ENCODE assay signal across 8 cellular contexts in genomic region chr2:40451926-40452605, GRCh38. TPM values are rescaled to one million over a fixed set of nuclear protein-coding genes. Genes with fewer than 3 reads are reported as not detected.
DNase-seq lines count a peak whose midpoint lies in the region; ATAC-seq and TF ChIP-seq lines count a peak whose summit lies in the region.

TSS of gene SLC8A1 (minus strand) at chr2:40452090.

- POLR2A ChIA-PET in IMR-90 (lab: Charles Lee; ENCODE audit: unreplicated experiment), result interaction anchor here (1.5 kb wide), 1 partner anchor 89 kb away, joined by 3 read pairs; no protein-coding TSS in a partner anchor
- POLR2A ChIA-PET in activated CD8-positive, alpha-beta T cell treated with anti-CD3 and anti-CD28 coated beads for 36 hours (lab: Charles Lee), result no interaction called here

- H3K27ac Mint-ChIP-seq in activated CD8-positive, alpha-beta T cell treated with anti-CD3 and anti-CD28 coated beads for 36 hours, result no peak within 1 kb of the TSS
- peak within 1 kb of the TSS; percentile 54 for H3K27ac Mint-ChIP-seq in glutamatergic neuron (ENCODE audit: unreplicated experiment)

- peak within 1 kb of the TSS; percentile 90 for H2AFZ ChIP-seq in IMR-90 (replicated peaks; ENCODE audit: low read length, poor library complexity)

- no peak for TF ChIP-seq POLR2A in IMR-90 (IDR thresholded peaks at IDR 0.05; ENCODE audit: low read depth, low read length)

- peak within 1 kb of the TSS; percentile 95 for H3K14ac ChIP-seq in IMR-90 (replicated peaks; ENCODE audit: low read depth, low read length)

- peak within 1 kb of the TSS; percentile 96 for H3K4ac ChIP-seq in IMR-90 (ENCODE audit: low read depth, low read length)

- H2BK5ac ChIP-seq in IMR-90 (ENCODE audit: low read depth, low read length, poor library complexity, severe bottlenecking), result peak within 1 kb of the TSS; percentile 85

- peak within 1 kb of the TSS; percentile 58 to 77 for H4K8ac ChIP-seq in IMR-90 (ENCODE audit: low read depth in 2 of 2, low read length in 2 of 2)

- dilution Hi-C loops in IMR-90 (cut with HindIII; ENCODE audit: low sequenced_read_pairs, unreplicated experiment), result no loop called here

- peak within 1 kb of the TSS; percentile 94; the same call in 2 of the 3 replicates for H2BK15ac ChIP-seq in IMR-90 (ENCODE audit: low read depth, low read length)

- H3K4me1 ChIP-seq in IMR-90 (ENCODE audit: control insufficient read depth, insufficient read depth, low read length), result peaks cover 2% of the 10 kb centered on the region

- no peaks in the 10 kb centered on the region for H3K9me1 ChIP-seq in IMR-90 (ENCODE audit: insufficient read depth, low read length)

- peak within 1 kb of the TSS; percentile 83 for H2AK9ac ChIP-seq in IMR-90 (replicated peaks; ENCODE audit: low read depth, low read length, poor library complexity)

- peak within 1 kb of the TSS; percentile 90 for H3K18ac ChIP-seq in IMR-90 (ENCODE audit: low read depth, low read length)

- H3K27me3 Mint-ChIP-seq in activated CD8-positive, alpha-beta T cell treated with anti-CD3 and anti-CD28 coated beads for 36 hours, result peaks cover 35% of the 10 kb centered on the region
- peaks cover 14% of the 10 kb centered on the region for H3K27me3 Mint-ChIP-seq in glutamatergic neuron (ENCODE audit: unreplicated experiment)

- TF ChIP-seq RAD21 in IMR-90 (IDR thresholded peaks at IDR 0.05; ENCODE audit: low read length), result no peak

- H3K56ac ChIP-seq in IMR-90 (ENCODE audit: extremely low read depth, insufficient read depth, low read length), result peak within 1 kb of the TSS; percentile 94

- peak within 1 kb of the TSS; percentile 61 for H2BK20ac ChIP-seq in IMR-90 (ENCODE audit: low read depth, low read length)

- intact Hi-C loops in IMR-90 (cut with micrococcal nuclease), result loop anchor here (1.0 to 10.0 kb wide), 5 partner anchors 208 to 539 kb away; no protein-coding TSS in a partner anchor
- intact Hi-C loops in activated CD8-positive, alpha-beta T cell treated with anti-CD3 and anti-CD28 coated beads for 36 hours (cut with micrococcal nuclease), result loop anchor here (10.0 kb wide), 1 partner anchor 537 kb away; no protein-coding TSS in a partner anchor

- H4K5ac ChIP-seq in IMR-90 (ENCODE audit: low read depth, low read length), result peak within 1 kb of the TSS; percentile 78

- no peaks in the 10 kb centered on the region for H3K27me3 ChIP-seq in IMR-90 (ENCODE audit: control insufficient read depth, insufficient read depth, low read length)

- H3K9ac ChIP-seq in IMR-90 (ENCODE audit: low read depth, low read length), result peak within 1 kb of the TSS; percentile 95

- H4K20me1 ChIP-seq in IMR-90 (ENCODE audit: insufficient read depth, low read length), result no peaks in the 10 kb centered on the region

- peak within 1 kb of the TSS; percentile 96 for H3K4me3 ChIP-seq in IMR-90 (ENCODE audit: insufficient read depth, low read depth, low read length)

- ATAC-seq in IMR-90 (ENCODE audit: low read depth) (peak; percentile 71), omental fat pad (ENCODE audit: low FRiP score) (peak; percentile 71), HG03135 (IDR thresholded peaks at IDR 0.05; ENCODE audit: unreplicated experiment) (no peak)
- peak; percentile 51 for ATAC-seq in activated CD8-positive, alpha-beta T cell treated with anti-CD3 and anti-CD28 coated beads for 36 hours

- H3K4me3 Mint-ChIP-seq in activated CD8-positive, alpha-beta T cell treated with anti-CD3 and anti-CD28 coated beads for 36 hours, result peak within 1 kb of the TSS; percentile 71
- peak within 1 kb of the TSS; percentile 95 for H3K4me3 Mint-ChIP-seq in glutamatergic neuron (ENCODE audit: unreplicated experiment)

- H3K36me3 Mint-ChIP-seq in activated CD8-positive, alpha-beta T cell treated with anti-CD3 and anti-CD28 coated beads for 36 hours (ENCODE audit: low read depth), result no peaks in the 10 kb centered on the region
- H3K36me3 Mint-ChIP-seq in glutamatergic neuron (ENCODE audit: unreplicated experiment), result peaks cover 6% of the 10 kb centered on the region

- CTCF ChIA-PET in IMR-90 (lab: Yijun Ruan, JAX), result no interaction called here
- CTCF ChIA-PET in activated CD8-positive, alpha-beta T cell treated with anti-CD3 and anti-CD28 coated beads for 36 hours (lab: Charles Lee), result interaction anchor here (0.6 to 1.0 kb wide), 2 partner anchors 103 to 985 kb away, joined by 3 to 5 read pairs; no protein-coding TSS in a partner anchor

- in situ Hi-C loops in IMR-90 (cut with MboI; ENCODE audit: low sequenced_read_pairs), result loop anchor here (10.0 kb wide), 1 partner anchor 547 kb away; no protein-coding TSS in a partner anchor

- peaks cover 23% of the 10 kb centered on the region for H3K4me1 Mint-ChIP-seq in activated CD8-positive, alpha-beta T cell treated with anti-CD3 and anti-CD28 coated beads for 36 hours (ENCODE audit: low read depth)
- H3K4me1 Mint-ChIP-seq in glutamatergic neuron (ENCODE audit: low read depth, unreplicated experiment), result peaks cover 13% of the 10 kb centered on the region

- H4K91ac ChIP-seq in IMR-90 (ENCODE audit: insufficient read depth, low read depth, low read length), result peak within 1 kb of the TSS; percentile 75

- no peaks in the 10 kb centered on the region for H3K9me3 Mint-ChIP-seq in activated CD8-positive, alpha-beta T cell treated with anti-CD3 and anti-CD28 coated beads for 36 hours
- peaks cover 4% of the 10 kb centered on the region for H3K9me3 Mint-ChIP-seq in glutamatergic neuron (ENCODE audit: unreplicated experiment)

- peaks cover 8 to 34% of the 10 kb centered on the region in 2 experiments; a peak in 2 of 4 replicates for H3K79me1 ChIP-seq in IMR-90 (ENCODE audit: low read depth in 1 of 2, low read length in 2 of 2)

- TF ChIP-seq CTCF in IMR-90 (conservative IDR thresholded peaks at IDR 0.05; ENCODE audit: low read depth, low read length) (no peak), glutamatergic neuron (IDR thresholded peaks at IDR 0.05; ENCODE audit: partially characterized antibody, unreplicated experiment) (no peak), omental fat pad (IDR thresholded peaks at IDR 0.05) (no peak)
- TF ChIP-seq CTCF in activated CD8-positive, alpha-beta T cell treated with anti-CD3 and anti-CD28 coated beads for 36 hours (IDR thresholded peaks at IDR 0.05), result no peak

- DNase-seq in NCI-H1436 (lab: John Stamatoyannopoulos, UW), result peak; percentile 51
- DNase-seq in NCI-H1436 treated with DMSO at 0.1 percent for 48 hours (lab: John Stamatoyannopoulos, UW), result no peak
- DNase-seq in IMR-90, result peak; percentile 49
- peak; percentile 30 for DNase-seq in activated CD8-positive, alpha-beta T cell treated with anti-CD3 and anti-CD28 coated beads for 36 hours
- peak; percentile 67 for DNase-seq in glutamatergic neuron
- DNase-seq in omental fat pad (ENCODE audit: low spot score), result no peak
- no peak for DNase-seq in NCI-H2029 (lab: John Stamatoyannopoulos, UW)

- peak within 1 kb of the TSS; percentile 94 for H3K4me2 ChIP-seq in IMR-90 (ENCODE audit: low read depth, low read length)

- peak within 1 kb of the TSS; percentile 98 for H3K23ac ChIP-seq in IMR-90 (ENCODE audit: low read depth, low read length)

- H3K36me3 ChIP-seq in IMR-90 (ENCODE audit: control insufficient read depth, insufficient read depth, low read length), result no peaks in the 10 kb centered on the region

- H2BK120ac ChIP-seq in IMR-90 (ENCODE audit: low read depth, low read length), result peak within 1 kb of the TSS; percentile 82

- BruUV-seq in IMR-90 (replicated peaks; lab: Mats Ljungman, UMichigan), result no TSS peak

- H2AK5ac ChIP-seq in IMR-90 (ENCODE audit: low read depth, low read length), result peak within 1 kb of the TSS; percentile 30

- no peaks in the 10 kb centered on the region for H3K9me3 ChIP-seq in IMR-90 (ENCODE audit: control insufficient read depth, insufficient read depth, low read length)

- peak within 1 kb of the TSS; percentile 76 for H3K27ac ChIP-seq in IMR-90 (ENCODE audit: insufficient read depth, low read length)

- 0% methylated on average over 41 of the region's 82 CpGs; no CpG with 5 or more reads in 1 of the 2 experiments for WGBS in IMR-90 (ENCODE audit: extremely low coverage in 2 of 2, insufficient read length in 1 of 2), 2 experiments

TF ChIP-seq in IMR-90, 13 proteins besides CTCF, POLR2A, EP300 and RAD21:
- TF ChIP-seq MAZ (IDR thresholded peaks at IDR 0.05; ENCODE audit: borderline replicate concordance, low read depth, low read length), result peak; percentile 14; the same call in 1 of the 2 replicates
- no peak for TF ChIP-seq USF2 (IDR thresholded peaks at IDR 0.05; ENCODE audit: low read depth, low read length)

RNA-seq across cellular contexts. Expression of gene SLC8A1, which starts in this region (rescaled TPM):
- total RNA-seq in IMR-90 (2012; rRNA removed), result 57.0 and 86.1 TPM in 2 replicates
- 6.6 and 7.7 TPM in 2 replicates for polyA plus RNA-seq in IMR-90 (2012; rRNA removed)
- polyA plus RNA-seq in IMR-90 (2012; cell fraction: cytosol; rRNA removed), result 0.99 and 1.8 TPM in 2 replicates
- polyA plus RNA-seq in IMR-90 (2012; cell fraction: nucleus; rRNA removed; ENCODE audit: low replicate concordance), result 1.2 and 4.3 TPM in 2 replicates
- under 1 TPM; 0.23 to 0.34 TPM for total RNA-seq in activated CD8-positive, alpha-beta T cell treated with anti-CD3 and anti-CD28 coated beads for 36 hours
- total RNA-seq in glutamatergic neuron (ENCODE audit: unreplicated experiment), result 1.9 TPM
- 10 to 100 TPM; 17.5 to 47.0 (median 30.0) TPM for total RNA-seq in omental fat pad

Comparison
In these comparisons a context has a peak if more than half of its experiments do, and no peak if none do; other contexts are left out.
1. DNase-seq: peak in NCI-H1436 (single experiment), IMR-90 (single experiment) and glutamatergic neuron (single experiment); none in NCI-H1436 treated with DMSO at 0.1 percent for 48 hours (single experiment), omental fat pad (single experiment) and NCI-H2029 (single experiment).
2. Peak in DNase-seq and ATAC-seq in activated CD8-positive, alpha-beta T cell treated with anti-CD3 and anti-CD28 coated beads for 36 hours; RNA of the gene not detected or under 1 TPM.